ENCODE assay signal across 10 cellular contexts in the genomic region with DNA sequence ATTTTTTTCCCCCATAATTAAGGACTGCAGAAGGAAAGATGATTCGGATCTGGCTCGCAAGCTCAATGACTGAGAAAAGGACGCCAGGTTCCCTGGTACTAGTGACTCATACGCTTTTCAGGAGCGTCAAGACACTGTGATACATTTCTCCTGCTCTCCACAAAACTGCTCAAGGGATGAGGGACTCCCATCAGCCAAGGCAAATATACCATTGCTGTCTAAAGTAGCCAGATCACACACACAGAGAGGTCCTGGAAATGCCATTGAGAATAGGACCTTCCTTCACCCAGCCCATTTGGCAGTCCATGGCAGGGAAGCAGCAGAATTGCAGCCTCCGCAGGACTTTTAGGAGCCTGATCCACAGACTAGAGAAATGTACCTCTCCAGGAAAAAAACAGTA.
DNase-seq lines count a peak whose midpoint lies in the region; ATAC-seq, FAIRE-seq and TF ChIP-seq lines count a peak whose summit lies in the region.
"Had no signal": no experiment of that assay in that cellular context is flagged by ENCODE, and none has a peak within 500 bp of the region (broad histone marks: within the 10 kb centered on the region; RNA-seq: fewer than 3 reads in every experiment).

No MANE protein-coding gene starts in this region.

- H3K4me1 ChIP-seq in Panc1 (ENCODE audit: control insufficient read depth, insufficient read depth, low read length) = peaks cover 31% of the 10 kb centered on the region
- no peaks in the 10 kb centered on the region for H3K4me1 ChIP-seq in endodermal cell (ENCODE audit: control insufficient read depth, insufficient read depth, low read length)
- H3K4me1 ChIP-seq in muscle layer of duodenum (ENCODE audit: control insufficient read depth in 1 of 2, insufficient read depth in 2 of 2, low read length in 2 of 2) = peaks cover 16 to 18% of the 10 kb centered on the region in 2 donors

- H3K36me3 ChIP-seq in Panc1 (ENCODE audit: control insufficient read depth, insufficient read depth, low read length) (no peaks in the 10 kb centered on the region), endodermal cell (ENCODE audit: control insufficient read depth, insufficient read depth, low read length) (no peaks in the 10 kb centered on the region), muscle layer of duodenum (ENCODE audit: control insufficient read depth in 1 of 2, insufficient read depth in 2 of 2, low read length in 2 of 2) (no peaks in the 10 kb centered on the region)

- 98 to 100% methylated on average over 5 to 6 of the region's 6 CpGs for WGBS in endodermal cell (ENCODE audit: insufficient coverage in 1 of 2, insufficient read length in 1 of 2), 2 experiments

- no peaks in the 10 kb centered on the region for H3K27me3 ChIP-seq in Panc1 (ENCODE audit: control insufficient read depth, insufficient read depth, low read length)
- H3K27me3 ChIP-seq in endodermal cell (ENCODE audit: control insufficient read depth, insufficient read depth, low read length, poor library complexity, severe bottlenecking) = no peaks in the 10 kb centered on the region
- no peaks in the 10 kb centered on the region for H3K27me3 ChIP-seq in muscle layer of duodenum (ENCODE audit: low read depth, low read length)

- H3K4me3 Mint-ChIP-seq in endodermal cell = no peak overlapping the region
- H3K4me3 Mint-ChIP-seq: IgD-negative memory B cell had no signal

- intact Hi-C loops in Panc1 (cut with micrococcal nuclease; ENCODE audit: unreplicated experiment) = no loop called here

- TF ChIP-seq POLR2A in H54 (IDR thresholded peaks at IDR 0.05; ENCODE audit: low read depth, low read length) = no peak

- no peak for DNase-seq in Panc1 (ENCODE audit: low read depth, low spot score)
- peak; percentile 12 for DNase-seq in endodermal cell
- peak; percentile 35 for DNase-seq in urothelium cell line (ENCODE audit: low spot score)
- no peak for DNase-seq in H54 (ENCODE audit: insufficient read length, low spot score)
- DNase-seq in GOT3 (lab: John Stamatoyannopoulos, UW) = no peak

- POLR2A ChIA-PET in Panc1 (lab: Charles Lee) = no interaction called here

- FAIRE-seq in urothelium cell line (lab: Jason Lieb, UNC) = no peak
- FAIRE-seq in H54 (lab: Jason Lieb, UNC) = no peak
- FAIRE-seq: H1 had no signal

- no peak overlapping the region for H3K27ac Mint-ChIP-seq in endodermal cell

- ATAC-seq in Panc1 (peak; percentile 55), HG03460 (IDR thresholded peaks at IDR 0.05; ENCODE audit: unreplicated experiment) (no peak)
- ATAC-seq: activated CD4-positive, CD25-positive, alpha-beta regulatory T cell treated with anti-CD3 and anti-CD28 coated beads, Interleukin-2, amount 50 U/mL, for 24 hours had no signal

- H3K27me3 Mint-ChIP-seq in endodermal cell (ENCODE audit: insufficient read depth) = peaks cover under 1% of the 10 kb centered on the region
- H3K27me3 Mint-ChIP-seq: IgD-negative memory B cell had no signal

- H3K4me1 Mint-ChIP-seq in endodermal cell = no peaks in the 10 kb centered on the region

- in situ Hi-C loops in Panc1 (cut with HindIII; ENCODE audit: low pct_unique_long_range_greater_than_20kb, low sequenced_read_pairs) = no loop called here

- TF ChIP-seq CTCF in Panc1 (IDR thresholded peaks at IDR 0.05) = no peak
- TF ChIP-seq CTCF in endodermal cell (conservative IDR thresholded peaks at IDR 0.05) = no peak

- peaks cover 8% of the 10 kb centered on the region for H3K9me3 Mint-ChIP-seq in endodermal cell

- no peak overlapping the region for H3K4me3 ChIP-seq in Panc1 (ENCODE audit: low read depth in 2 of 2, low read length in 2 of 2)
- no peak overlapping the region for H3K4me3 ChIP-seq in endodermal cell (ENCODE audit: low read length)
- peak overlapping the region in 1 of 2 donors; percentile 35 for H3K4me3 ChIP-seq in muscle layer of duodenum (ENCODE audit: low read depth in 1 of 2, low read length in 2 of 2)

- CTCF ChIA-PET in Panc1 (lab: Charles Lee) = no interaction called here

- no TSS peak for BruUV-seq in Panc1 (replicated peaks; lab: Mats Ljungman, UMichigan)

- peak overlapping the region; percentile 84 for H3K27ac ChIP-seq in Panc1 (ENCODE audit: low read length)
- H3K27ac ChIP-seq in endodermal cell (ENCODE audit: low read depth, low read length) = no peak overlapping the region
- peak overlapping the region; percentile 77 for H3K27ac ChIP-seq in muscle layer of duodenum (ENCODE audit: low read length)

- H3K9me3 ChIP-seq in Panc1 (ENCODE audit: control insufficient read depth, insufficient read depth, low read depth, low read length) (no peaks in the 10 kb centered on the region; the same call in 1 of the 2 replicates), endodermal cell (ENCODE audit: control insufficient read depth, low read length) (no peaks in the 10 kb centered on the region), muscle layer of duodenum (ENCODE audit: control insufficient read depth in 1 of 2, low read length in 2 of 2) (no peaks in the 10 kb centered on the region)

- no peak overlapping the region for H3K9ac ChIP-seq in endodermal cell (ENCODE audit: extremely low read depth, low read length, poor library complexity, severe bottlenecking)

- H3K36me3 Mint-ChIP-seq in endodermal cell (ENCODE audit: low read depth) = no peaks in the 10 kb centered on the region
- H3K36me3 Mint-ChIP-seq: IgD-negative memory B cell had no signal

Comparison
In these comparisons a context has a peak if more than half of its experiments do, and no peak if none do; other contexts are left out.
1. DNase-seq: peak in endodermal cell (single experiment) and urothelium cell line (single experiment); none in Panc1 (single experiment), H54 (single experiment) and GOT3 (single experiment).